ENCODE assay signal across 15 cellular contexts in the genomic region with DNA sequence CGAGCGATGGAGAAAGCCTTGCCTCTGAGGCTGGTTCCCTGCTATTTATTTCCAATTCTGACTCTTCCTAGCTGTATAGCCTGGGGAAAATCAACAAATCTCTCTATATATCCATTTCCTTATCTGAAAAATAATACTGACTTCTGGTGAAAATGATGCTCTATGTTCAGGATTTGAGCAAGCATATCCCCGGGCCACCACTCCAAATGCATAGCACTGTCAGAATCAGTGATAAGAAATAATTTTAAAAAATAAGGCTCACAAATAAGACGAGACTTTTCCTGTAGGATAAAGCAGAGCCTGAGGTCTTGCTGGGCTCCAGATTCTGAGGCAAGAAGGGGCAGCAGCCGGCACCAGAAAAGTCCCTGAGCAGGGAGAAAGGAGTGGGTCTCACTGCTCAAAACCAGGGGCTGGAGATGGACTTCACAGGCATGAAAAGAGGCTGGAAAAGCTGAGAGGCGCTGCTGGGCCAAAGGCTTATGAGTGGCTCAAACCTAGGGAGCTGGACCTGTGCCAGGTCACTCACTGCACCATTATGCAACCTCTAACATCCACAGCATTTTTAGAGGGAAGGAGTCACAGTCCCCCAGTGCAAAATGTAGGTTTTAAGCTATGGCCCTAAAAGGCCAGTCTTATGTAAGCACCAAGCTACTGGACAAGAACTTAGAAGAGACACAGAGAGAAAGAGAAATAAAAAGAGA. TPM values are rescaled to one million over a fixed set of nuclear protein-coding genes. Genes with fewer than 3 reads are reported as not detected.
DNase-seq lines count a peak whose midpoint lies in the region; ATAC-seq, FAIRE-seq and TF ChIP-seq lines count a peak whose summit lies in the region.
"Had no signal": no experiment of that assay in that cellular context is flagged by ENCODE, and none has a peak within 500 bp of the region (broad histone marks: within the 10 kb centered on the region; RNA-seq: fewer than 3 reads in every experiment).

No MANE protein-coding gene starts in this region.

- no peak for ATAC-seq in SK-N-SH treated with all-trans-retinoic acid at 6 μM for 48 hours
- ATAC-seq in CD4-positive, alpha-beta T cell (ENCODE audit: poor library complexity): no peak

- H2AFZ ChIP-seq in SK-N-SH (ENCODE audit: low read depth): no peak overlapping the region

- H3K36me3 ChIP-seq in SK-N-SH (replicated peaks in 1 of 2; ENCODE audit: control insufficient read depth in 1 of 2, insufficient read depth in 2 of 2, low read length in 1 of 2) (no peaks in the 10 kb centered on the region), stomach (no peaks in the 10 kb centered on the region)
- H3K36me3 ChIP-seq: uterus had no signal

- H3F3A ChIP-seq in SK-N-SH (replicated peaks; ENCODE audit: insufficient read depth): no peaks in the 10 kb centered on the region

- DNase-seq in SK-N-SH: peak; percentile 49
- DNase-seq in NCI-H69 (lab: John Stamatoyannopoulos, UW): peak; percentile 88
- DNase-seq in erythroblast (lab: John Stamatoyannopoulos, UW): peak; percentile 28 to 63
- peak; percentile 35 for DNase-seq in stomach
- DNase-seq in activated effector memory CD4-positive, alpha-beta T cell treated with Interleukin-2 at 50 U/mL for 16 hours: no peak
- DNase-seq in frontal cortex (ENCODE audit: low spot score in 2 of 2): no peak
- DNase-seq in CD4-positive, alpha-beta T cell: no peak
- DNase-seq: activated CD4-positive, alpha-beta memory T cell treated with anti-CD3 and anti-CD28 coated beads, Interleukin-2, amount 10 ng/mL, durations not matched to agents 7 days and 5 days; activated naive CD4-positive, alpha-beta T cell treated with anti-CD3 and anti-CD28 coated beads, Interleukin-2, amount 10 ng/mL, durations not matched to agents 7 days and 5 days; T-helper 2 cell had no signal

- H3K27ac ChIP-seq in SK-N-SH (ENCODE audit: low read depth in 2 of 2, low read length in 1 of 2) (no peak overlapping the region), stomach (no peak overlapping the region)
- no peak overlapping the region for H3K27ac ChIP-seq in CD4-positive, alpha-beta T cell (ENCODE audit: low read depth, low read length)
- H3K27ac ChIP-seq: coronary artery, uterus had no signal

- POLR2A ChIA-PET in SK-N-SH (lab: Yijun Ruan, JAX): no interaction called here
- POLR2A ChIA-PET in CD4-positive, alpha-beta T cell (lab: Charles Lee): no interaction called here

- H3K27me3 ChIP-seq in SK-N-SH (ENCODE audit: insufficient read depth): no peaks in the 10 kb centered on the region
- H3K27me3 ChIP-seq in stomach: no peaks in the 10 kb centered on the region
- peaks cover 5% of the 10 kb centered on the region for H3K27me3 ChIP-seq in CD4-positive, alpha-beta T cell (ENCODE audit: control insufficient read depth, insufficient read depth, low read length)
- H3K27me3 ChIP-seq: uterus had no signal

- intact Hi-C loops in stomach (cut with DNase I; ENCODE audit: low total_unique reads): no loop called here
- intact Hi-C loops in CD4-positive, alpha-beta T cell (cut with DNase I, micrococcal nuclease): no loop called here

- FAIRE-seq in frontal cortex (lab: Jason Lieb, UNC): no peak

- TF ChIP-seq EP300 in SK-N-SH (IDR thresholded peaks at IDR 0.05; ENCODE audit: borderline replicate concordance in 1 of 2, low read depth in 1 of 2, low read length in 1 of 2) (0 out of 4 replicates have a peak, but pooled peaks of 1 of the 2 experiments have one; percentile 13), stomach (IDR thresholded peaks at IDR 0.05) (no peak)

- CTCF ChIA-PET in SK-N-SH (lab: Yijun Ruan, JAX): interaction anchor here (0.5 to 2.4 kb wide), 4 partner anchors 12 to 630 kb away, joined by 3 to 10 read pairs (median 4); no protein-coding TSS in a partner anchor
- CTCF ChIA-PET in CD4-positive, alpha-beta T cell (lab: Charles Lee): no interaction called here

- no peak for TF ChIP-seq RAD21 in SK-N-SH (IDR thresholded peaks at IDR 0.05; ENCODE audit: low read length)

- no peak overlapping the region for H3K4me2 ChIP-seq in SK-N-SH

- H3K9me3 ChIP-seq in SK-N-SH: no peaks in the 10 kb centered on the region
- H3K9me3 ChIP-seq in stomach: no peaks in the 10 kb centered on the region
- H3K9me3 ChIP-seq in CD4-positive, alpha-beta T cell (ENCODE audit: control insufficient read depth, low read length): no peaks in the 10 kb centered on the region
- H3K9me3 ChIP-seq: uterus had no signal

- TF ChIP-seq POLR2A in erythroblast (IDR thresholded peaks at IDR 0.05; ENCODE audit: low read length) (no peak), stomach (IDR thresholded peaks at IDR 0.05) (no peak)

- 13% methylated on average over 6 of the region's 6 CpGs for WGBS in SK-N-SH (ENCODE audit: low lambda C conversion rate)
- 74 to 88% (median 83%) methylated on average over 6 of the region's 6 CpGs for WGBS in stomach, 5 donors

- H3K9me2 ChIP-seq in SK-N-SH: no peaks in the 10 kb centered on the region

- no peak overlapping the region for H3K4me3 Mint-ChIP-seq in CD4-positive, alpha-beta T cell
- H3K4me3 Mint-ChIP-seq: activated CD4-positive, alpha-beta memory T cell treated with anti-CD3 and anti-CD28 coated beads, Interleukin-2, amount 10 ng/mL, durations not matched to agents 7 days and 5 days; activated naive CD4-positive, alpha-beta T cell treated with anti-CD3 and anti-CD28 coated beads, Interleukin-2, amount 10 ng/mL, durations not matched to agents 7 days and 5 days; neural crest cell had no signal

- no peak overlapping the region for H3K4me3 ChIP-seq in SK-N-SH (ENCODE audit: low read depth in 2 of 2, low read length in 1 of 2)
- no peak overlapping the region for H3K4me3 ChIP-seq in stomach
- H3K4me3 ChIP-seq: coronary artery, uterus had no signal

- TF ChIP-seq CTCF in SK-N-SH (IDR thresholded peaks at IDR 0.05) (no peak), stomach (IDR thresholded peaks at IDR 0.05) (no peak)
- TF ChIP-seq CTCF in CD4-positive, alpha-beta T cell (IDR thresholded peaks at IDR 0.05): no peak

- no peaks in the 10 kb centered on the region for H3K79me2 ChIP-seq in SK-N-SH (ENCODE audit: insufficient read depth)

- no peak overlapping the region for H3K9ac ChIP-seq in SK-N-SH

- peaks cover 0 to 4% of the 10 kb centered on the region in 2 experiments; a peak in 1 of 4 replicates for H3K4me1 ChIP-seq in SK-N-SH (ENCODE audit: control insufficient read depth in 1 of 2, insufficient read depth in 2 of 2, low read depth in 1 of 2, low read length in 1 of 2)
- H3K4me1 ChIP-seq in stomach: no peaks in the 10 kb centered on the region
- H3K4me1 ChIP-seq: uterus had no signal

- no peaks in the 10 kb centered on the region for H4K20me1 ChIP-seq in SK-N-SH (ENCODE audit: insufficient read depth)

- no peak overlapping the region for H3K27ac Mint-ChIP-seq in CD4-positive, alpha-beta T cell
- H3K27ac Mint-ChIP-seq: activated CD4-positive, alpha-beta memory T cell treated with anti-CD3 and anti-CD28 coated beads, Interleukin-2, amount 10 ng/mL, durations not matched to agents 7 days and 5 days; activated naive CD4-positive, alpha-beta T cell treated with anti-CD3 and anti-CD28 coated beads, Interleukin-2, amount 10 ng/mL, durations not matched to agents 7 days and 5 days had no signal

- H3K4me1 Mint-ChIP-seq in CD4-positive, alpha-beta T cell (ENCODE audit: low read depth): no peaks in the 10 kb centered on the region
- H3K4me1 Mint-ChIP-seq: activated CD4-positive, alpha-beta memory T cell treated with anti-CD3 and anti-CD28 coated beads, Interleukin-2, amount 10 ng/mL, durations not matched to agents 7 days and 5 days; activated naive CD4-positive, alpha-beta T cell treated with anti-CD3 and anti-CD28 coated beads, Interleukin-2, amount 10 ng/mL, durations not matched to agents 7 days and 5 days; neural crest cell had no signal

- H3K9me3 Mint-ChIP-seq in CD4-positive, alpha-beta T cell: no peaks in the 10 kb centered on the region
- H3K9me3 Mint-ChIP-seq: activated CD4-positive, alpha-beta memory T cell treated with anti-CD3 and anti-CD28 coated beads, Interleukin-2, amount 10 ng/mL, durations not matched to agents 7 days and 5 days; activated naive CD4-positive, alpha-beta T cell treated with anti-CD3 and anti-CD28 coated beads, Interleukin-2, amount 10 ng/mL, durations not matched to agents 7 days and 5 days had no signal

- H3K27me3 Mint-ChIP-seq in CD4-positive, alpha-beta T cell: peaks cover 22% of the 10 kb centered on the region

- no peaks in the 10 kb centered on the region for H3K36me3 Mint-ChIP-seq in CD4-positive, alpha-beta T cell (ENCODE audit: low read depth)
- H3K36me3 Mint-ChIP-seq: activated naive CD4-positive, alpha-beta T cell treated with anti-CD3 and anti-CD28 coated beads, Interleukin-2, amount 10 ng/mL, durations not matched to agents 7 days and 5 days had no signal

TF ChIP-seq in SK-N-SH, 30 proteins besides CTCF, POLR2A, EP300 and RAD21:
- peak; percentile 61 for TF ChIP-seq GATA2 (CRISPR knock-in tag; IDR thresholded peaks at IDR 0.05)
- TF ChIP-seq, protein P1, sequence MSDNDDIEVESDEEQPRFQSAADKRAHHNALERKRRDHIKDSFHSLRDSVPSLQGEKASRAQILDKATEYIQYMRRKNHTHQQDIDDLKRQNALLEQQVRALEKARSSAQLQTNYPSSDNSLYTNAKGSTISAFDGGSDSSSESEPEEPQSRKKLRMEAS (IDR thresholded peaks at IDR 0.05; ENCODE audit: low read depth): no peak
- peak; percentile 16; the same call in 1 of the 2 replicates for TF ChIP-seq NFIC (IDR thresholded peaks at IDR 0.05; ENCODE audit: borderline replicate concordance)

RNA-seq across cellular contexts. Expression of a gene that starts 48.1 kb away (rescaled TPM):
- not detected in 2 replicates for polyA plus RNA-seq in SK-N-SH (2012; rRNA removed)
- not detected in 2 replicates for polyA plus RNA-seq in SK-N-SH (2012; cell fraction: cytosol; rRNA removed)
- polyA plus RNA-seq in SK-N-SH (2012; cell fraction: nucleus; rRNA removed): not detected in 2 replicates
- total RNA-seq in stomach: 10 to 100 TPM in 1 of 5 donors, 1 to 10 TPM in 1, under 1 TPM in 1, not detected in 2; 0.58 to 12.7 (median 1.5) TPM
- polyA plus RNA-seq in stomach: not detected
- under 0.01 TPM for total RNA-seq in frontal cortex
- not detected for total RNA-seq in CD4-positive, alpha-beta T cell
- total RNA-seq: activated CD4-positive, alpha-beta memory T cell treated with anti-CD3 and anti-CD28 coated beads, Interleukin-2, amount 10 ng/mL, durations not matched to agents 7 days and 5 days; kidney epithelial cell; neural crest cell had no signal

RNA-seq across cellular contexts. Expression of a gene that starts 54.4 kb away (rescaled TPM):
- polyA plus RNA-seq in SK-N-SH (2012; rRNA removed) (not detected in 2 replicates), stomach (1 to 10 TPM; 2.5 to 7.5 (median 4.3) TPM)
- polyA plus RNA-seq in SK-N-SH (2012; cell fraction: cytosol; rRNA removed): 0.03 and 0.07 TPM in 2 replicates
- polyA plus RNA-seq in SK-N-SH (2012; cell fraction: nucleus; rRNA removed): not detected in 2 replicates
- total RNA-seq in stomach (10 to 100 TPM in 1 of 5 donors, 1 to 10 TPM in 2, under 1 TPM in 1, not detected in 1; 0.89 to 11.9 (median 2.8) TPM), frontal cortex (30.2 TPM)
- total RNA-seq in CD4-positive, alpha-beta T cell: not detected
- total RNA-seq: activated CD4-positive, alpha-beta memory T cell treated with anti-CD3 and anti-CD28 coated beads, Interleukin-2, amount 10 ng/mL, durations not matched to agents 7 days and 5 days; kidney epithelial cell; neural crest cell had no signal

Comparison
In these comparisons a context has a peak if more than half of its experiments do, and no peak if none do; other contexts are left out.
1. DNase-seq: peak in SK-N-SH (single experiment), NCI-H69 (single experiment), erythroblast (2 of 2) and stomach (single experiment); none in activated effector memory CD4-positive, alpha-beta T cell treated with Interleukin-2 at 50 U/mL for 16 hours (single experiment), frontal cortex (0 of 2) and CD4-positive, alpha-beta T cell (0 of 10).